ENCODE assay signal across 8 cellular contexts in genomic region chr10:128125416-128125943, GRCh38. TPM values are rescaled to one million over a fixed set of nuclear protein-coding genes. Genes with fewer than 3 reads are reported as not detected.
DNase-seq lines count a peak whose midpoint lies in the region; ATAC-seq, FAIRE-seq and TF ChIP-seq lines count a peak whose summit lies in the region.

No MANE protein-coding gene starts in this region.

- peaks cover 54% of the 10 kb centered on the region for H3K79me2 ChIP-seq in HCT116 (ENCODE audit: insufficient read depth, low read length)
- peaks cover 49% of the 10 kb centered on the region for H3K79me2 ChIP-seq in hepatocyte

- H3K4me2 ChIP-seq in HCT116 (ENCODE audit: low read length) (peak overlapping the region; percentile 81), hepatocyte (peak overlapping the region; percentile 90)

- peak overlapping the region; percentile 96 for H3K9ac ChIP-seq in HCT116 (ENCODE audit: low read length)

- POLR2A ChIA-PET in A673 (lab: Charles Lee; ENCODE audit: low non-redundant PET) (no interaction called here), HCT116 (lab: Charles Lee) (no interaction called here)

- WGBS in hepatocyte (ENCODE audit: low lambda C conversion rate, missing lambda C conversion rate): under 1% methylated on average over 33 of the region's 33 CpGs
- WGBS in aorta, 2 donors: 1 to 2% methylated on average over 30 to 33 of the region's 33 CpGs

- RAD21 ChIA-PET in HCT116 (lab: Charles Lee; ENCODE audit: low non-redundant PET in 1 of 2, low total read pairs in 2 of 2, uncharacterized antibody in 2 of 2, unreplicated experiment in 2 of 2): no interaction called here

- intact Hi-C loops in A673 (cut with micrococcal nuclease; ENCODE audit: unreplicated experiment): no loop called here
- intact Hi-C loops in HCT116 (cut with micrococcal nuclease): no loop called here
- intact Hi-C loops in aorta (cut with DNase I): no loop called here

- no peak for FAIRE-seq in H54 (lab: Jason Lieb, UNC)

- H3K9me2 ChIP-seq in HCT116 (ENCODE audit: insufficient read depth) (no peaks in the 10 kb centered on the region), hepatocyte (replicated peaks; ENCODE audit: insufficient read depth) (no peaks in the 10 kb centered on the region)

- no peak for DNase-seq in A673 (ENCODE audit: low spot score)
- DNase-seq in HCT116 (ENCODE audit: low read depth, low spot score): no peak
- DNase-seq in activated T-cell treated with anti-CD3 and anti-CD28 coated beads, Interleukin-2, amount 50 U/mL, for 48 hours: peak; percentile 47 to 51
- DNase-seq in hepatocyte (ENCODE audit: low spot score): peak; percentile 51
- DNase-seq in stimulated activated CD4-positive, alpha-beta T cell treated with anti-CD3 and anti-CD28 coated beads, Interleukin-2, amount 100 ng/mL, for 24 hours: peak; percentile 29 to 49
- no peak for DNase-seq in NCI-H2029 treated with DMSO at 0.1 percent for 48 hours (lab: John Stamatoyannopoulos, UW)
- DNase-seq in aorta: no peak
- no peak for DNase-seq in H54 (ENCODE audit: insufficient read length, low spot score)

- no peak overlapping the region for H2AFZ ChIP-seq in HCT116 (ENCODE audit: low read depth, low read length, poor library complexity, severe bottlenecking)
- peak overlapping the region; percentile 30 for H2AFZ ChIP-seq in hepatocyte

- TF ChIP-seq POLR2A in HCT116 (IDR thresholded peaks at IDR 0.05; ENCODE audit: borderline replicate concordance, extremely low read depth, insufficient read depth, insufficient read length): no peak
- TF ChIP-seq POLR2A in H54 (IDR thresholded peaks at IDR 0.05; ENCODE audit: low read depth, low read length): no peak

- H3K9me3 ChIP-seq in A673 (ENCODE audit: low read depth, low read length, poor library complexity, severe bottlenecking): no peaks in the 10 kb centered on the region
- H3K9me3 ChIP-seq in HCT116 (ENCODE audit: control insufficient read depth in 1 of 2, insufficient read depth in 1 of 2, low read depth in 1 of 2, low read length in 2 of 2): no peaks in the 10 kb centered on the region
- no peaks in the 10 kb centered on the region for H3K9me3 ChIP-seq in hepatocyte (ENCODE audit: low read depth)
- no peaks in the 10 kb centered on the region for H3K9me3 ChIP-seq in aorta (ENCODE audit: control insufficient read depth, low read length)

- BruUV-seq in A673 (replicated peaks; lab: Mats Ljungman, UMichigan): TSS peak; percentile 41
- BruUV-seq in HCT116 (replicated peaks; lab: Mats Ljungman, UMichigan): no TSS peak

- ATAC-seq in HCT116: no peak
- ATAC-seq in aorta (ENCODE audit: low FRiP score): no peak

- H3K27ac ChIP-seq in A673 (ENCODE audit: low read depth, low read length, poor library complexity, severe bottlenecking) (peak overlapping the region; percentile 98), HCT116 (ENCODE audit: low read depth, low read length) (peak overlapping the region; percentile 86), hepatocyte (no peak overlapping the region), aorta (ENCODE audit: low read depth in 1 of 2, low read length in 2 of 2) (no peak overlapping the region)

- TF ChIP-seq CTCF in A673 (conservative IDR thresholded peaks at IDR 0.05; ENCODE audit: low read depth, low read length): no peak
- TF ChIP-seq CTCF in HCT116 (IDR thresholded peaks at IDR 0.05 in 2 of 3, conservative IDR thresholded peaks at IDR 0.05 in 1 of 3; ENCODE audit: borderline replicate concordance in 1 of 3, insufficient read depth in 1 of 3, low read depth in 2 of 3, low read length in 2 of 3): no peak
- TF ChIP-seq CTCF in hepatocyte (IDR thresholded peaks at IDR 0.05; ENCODE audit: poor library complexity): no peak

- no peak for TF ChIP-seq RAD21 in HCT116 (IDR thresholded peaks at IDR 0.05; ENCODE audit: low read depth)

- H3K36me3 ChIP-seq in A673 (ENCODE audit: insufficient read depth, low read length, poor library complexity, severe bottlenecking) (peaks cover 46% of the 10 kb centered on the region), HCT116 (ENCODE audit: control insufficient read depth in 1 of 2, insufficient read depth in 2 of 2, low read length in 2 of 2) (peaks cover 17 to 35% of the 10 kb centered on the region in 2 experiments; a peak in 2 of 4 replicates), hepatocyte (replicated peaks; ENCODE audit: insufficient read depth, low read depth) (no peaks in the 10 kb centered on the region), aorta (ENCODE audit: control insufficient read depth in 1 of 2, insufficient read depth in 2 of 2, low read length in 1 of 2) (no peaks in the 10 kb centered on the region)

- H3K4me1 ChIP-seq in A673 (ENCODE audit: insufficient read depth, low read length, poor library complexity, severe bottlenecking) (peaks cover 15% of the 10 kb centered on the region), HCT116 (ENCODE audit: control insufficient read depth in 1 of 2, insufficient read depth in 2 of 2, low read length in 2 of 2) (peaks cover 19 to 32% of the 10 kb centered on the region in 2 experiments), hepatocyte (ENCODE audit: insufficient read depth) (peaks cover 9% of the 10 kb centered on the region), aorta (ENCODE audit: control insufficient read depth in 1 of 2, insufficient read depth in 2 of 2, low read length in 2 of 2) (no peaks in the 10 kb centered on the region)

- peak overlapping the region; percentile 97 for H3K4me3 ChIP-seq in A673 (ENCODE audit: low read depth, low read length, poor library complexity, severe bottlenecking)
- H3K4me3 ChIP-seq in HCT116 (replicated peaks in 1 of 2; ENCODE audit: low read depth in 1 of 2, low read length in 2 of 2): peak overlapping the region; percentile 73 to 89
- peak overlapping the region; percentile 82 for H3K4me3 ChIP-seq in hepatocyte
- H3K4me3 ChIP-seq in aorta (ENCODE audit: low read length in 2 of 2): peak overlapping the region in 1 of 2 donors; percentile 45

- CTCF ChIA-PET in A673 (lab: Charles Lee) (interaction anchor here (0.5 kb wide), 1 partner anchor 486 kb away, joined by 3 read pairs; no protein-coding TSS in a partner anchor), HCT116 (lab: Charles Lee) (no interaction called here)

- peaks cover 10% of the 10 kb centered on the region; the same call in 1 of the 2 replicates for H4K20me1 ChIP-seq in HCT116 (ENCODE audit: insufficient read depth)
- H4K20me1 ChIP-seq in hepatocyte (ENCODE audit: insufficient read depth, poor library complexity, severe bottlenecking): no peaks in the 10 kb centered on the region

- H3K27me3 ChIP-seq in A673 (replicated peaks; ENCODE audit: insufficient read depth, low read depth, low read length, poor library complexity) (no peaks in the 10 kb centered on the region), HCT116 (ENCODE audit: insufficient read depth, low read length) (no peaks in the 10 kb centered on the region), hepatocyte (no peaks in the 10 kb centered on the region), aorta (ENCODE audit: control insufficient read depth in 1 of 2, insufficient read depth in 2 of 2, low read length in 1 of 2) (no peaks in the 10 kb centered on the region)

TF ChIP-seq in HCT116, 20 proteins besides CTCF, POLR2A, EP300 and RAD21:
- TF ChIP-seq EGR1 (IDR thresholded peaks at IDR 0.05; ENCODE audit: low read depth) (no peak), YY1 (IDR thresholded peaks at IDR 0.05; ENCODE audit: extremely low read depth, insufficient replicate concordance, low read depth, low read length) (no peak), TCF7L2 (IDR thresholded peaks at IDR 0.05; ENCODE audit: borderline replicate concordance, extremely low read depth, insufficient read depth, insufficient read length) (no peak), ZNF274 (IDR thresholded peaks at IDR 0.05; ENCODE audit: low read depth, low read length) (no peak), ZBTB33 (IDR thresholded peaks at IDR 0.05; ENCODE audit: extremely low read depth, insufficient replicate concordance, low read length) (no peak), POLR2AphosphoS5 (IDR thresholded peaks at IDR 0.05; ENCODE audit: low read depth, low read length) (no peak)
- TF ChIP-seq, protein P1, sequence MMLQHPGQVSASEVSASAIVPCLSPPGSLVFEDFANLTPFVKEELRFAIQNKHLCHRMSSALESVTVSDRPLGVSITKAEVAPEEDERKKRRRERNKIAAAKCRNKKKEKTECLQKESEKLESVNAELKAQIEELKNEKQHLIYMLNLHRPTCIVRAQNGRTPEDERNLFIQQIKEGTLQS (IDR thresholded peaks at IDR 0.05): no peak
TF ChIP-seq in HCT116: peak in this region for 0.

RNA-seq across cellular contexts. Expression of gene MKI67, which starts 0.7 kb away (rescaled TPM):
- total RNA-seq in A673 (2021): 242 and 249 TPM in 2 replicates
- total RNA-seq in HCT116 (2021; ENCODE audit: unreplicated experiment): 202 TPM
- 64.3 and 90.3 TPM in 2 replicates for polyA plus RNA-seq in HCT116 (2012)
- 9.1 and 13.1 TPM in 2 replicates for total RNA-seq in hepatocyte
- polyA plus RNA-seq in hepatocyte: 8.1 and 9.5 TPM in 2 replicates
- total RNA-seq in aorta: 1 to 10 TPM; 1.2 to 4.2 TPM
- polyA plus RNA-seq in aorta: under 1 TPM; 0.03 to 0.50 TPM

Comparison
In these comparisons a context has a peak if more than half of its experiments do, and no peak if none do; other contexts are left out.
1. DNase-seq: peak in activated T-cell treated with anti-CD3 and anti-CD28 coated beads, Interleukin-2, amount 50 U/mL, for 48 hours (2 of 2), hepatocyte (single experiment) and stimulated activated CD4-positive, alpha-beta T cell treated with anti-CD3 and anti-CD28 coated beads, Interleukin-2, amount 100 ng/mL, for 24 hours (2 of 2); none in A673 (single experiment), HCT116 (single experiment), NCI-H2029 treated with DMSO at 0.1 percent for 48 hours (single experiment), aorta (0 of 2) and H54 (single experiment).
2. H3K27ac ChIP-seq: peak in A673 (single experiment) and HCT116 (single experiment); none in hepatocyte (single experiment) and aorta (0 of 2).
3. RNA of gene MKI67, which starts 0.7 kb away (total RNA-seq): 242 to 249 TPM in A673 and 202 TPM in HCT116 (single experiment); 9.1 to 13.1 TPM in hepatocyte and 1.2 to 4.2 TPM in aorta; every median in the first group is over 10 times any median in the second.